21 cellular contexts compared by ENCODE assay signal in genomic region chr2:216149741-216150140, GRCh38. TPM values are rescaled to one million over a fixed set of nuclear protein-coding genes. Genes with fewer than 3 reads are reported as not detected.
DNase-seq lines count a peak whose midpoint lies in the region; ATAC-seq, FAIRE-seq and TF ChIP-seq lines count a peak whose summit lies in the region.
"Had no signal": no experiment of that assay in that cellular context is flagged by ENCODE, and none has a peak within 500 bp of the region (broad histone marks: within the 10 kb centered on the region; RNA-seq: fewer than 3 reads in every experiment).

No MANE protein-coding gene starts in this region.

- H3K36me3 ChIP-seq in SK-N-SH (replicated peaks in 1 of 2; ENCODE audit: control insufficient read depth in 1 of 2, insufficient read depth in 2 of 2, low read length in 1 of 2) = peaks cover 88 to 91% of the 10 kb centered on the region in 2 experiments
- H3K36me3 ChIP-seq in HUES48 (ENCODE audit: control insufficient read depth, insufficient read depth, low read length) = peaks cover 100% of the 10 kb centered on the region
- peaks cover 72% of the 10 kb centered on the region for H3K36me3 ChIP-seq in astrocyte (ENCODE audit: insufficient read depth, low read length)
- H3K36me3 ChIP-seq in mesendoderm (ENCODE audit: control insufficient read depth, insufficient read depth, low read length) = peaks cover 16% of the 10 kb centered on the region
- peaks cover 0 to 93% (median 7%) of the 10 kb centered on the region in 3 donors for H3K36me3 ChIP-seq in tibial nerve

- no peak overlapping the region for H2BK15ac ChIP-seq in mesendoderm (replicated peaks; ENCODE audit: low read depth)

- no peak overlapping the region for H3K4ac ChIP-seq in mesendoderm (ENCODE audit: low read depth, low read length)

- H3K4me3 Mint-ChIP-seq in astrocyte (ENCODE audit: unreplicated experiment) = no peak overlapping the region
- H3K4me3 Mint-ChIP-seq: CD14-positive monocyte, memory B cell had no signal

- no peak overlapping the region for H3K4me2 ChIP-seq in SK-N-SH
- peak overlapping the region; percentile 43 for H3K4me2 ChIP-seq in astrocyte (ENCODE audit: low read length)
- no peak overlapping the region for H3K4me2 ChIP-seq in mesendoderm (ENCODE audit: low read length)

- ATAC-seq in SK-N-SH treated with all-trans-retinoic acid at 6 μM for 48 hours (no peak), HG02623 (IDR thresholded peaks at IDR 0.05; ENCODE audit: unreplicated experiment) (no peak)
- ATAC-seq: heart left ventricle had no signal

- peaks cover 19% of the 10 kb centered on the region for H3F3A ChIP-seq in SK-N-SH (replicated peaks; ENCODE audit: insufficient read depth)

- 0 out of 2 replicates have a peak overlapping the region, but pooled peaks have one; percentile 0 for H3K9ac ChIP-seq in SK-N-SH
- no peak overlapping the region for H3K9ac ChIP-seq in HUES48 (ENCODE audit: low read depth, low read length)
- H3K9ac ChIP-seq in astrocyte (ENCODE audit: low read length) = peak overlapping the region; percentile 29
- no peak overlapping the region for H3K9ac ChIP-seq in mesendoderm (ENCODE audit: low read length)

- H3K4me1 ChIP-seq in SK-N-SH (ENCODE audit: control insufficient read depth in 1 of 2, insufficient read depth in 2 of 2, low read depth in 1 of 2, low read length in 1 of 2) (0 out of 4 replicates have a peak, but pooled peaks cover 0 to 9% of the 10 kb centered on the region in 2 experiments), HUES48 (ENCODE audit: control insufficient read depth, insufficient read depth, low read length) (peaks cover 10% of the 10 kb centered on the region; the same call in 1 of the 2 replicates), astrocyte (ENCODE audit: insufficient read depth, low read length) (peaks cover 7% of the 10 kb centered on the region), mesendoderm (ENCODE audit: control insufficient read depth, low read depth, low read length) (no peaks in the 10 kb centered on the region), tibial nerve (no peaks in the 10 kb centered on the region)
- H3K4me1 ChIP-seq: adrenal gland, heart left ventricle, right atrium auricular region had no signal

- no peak for TF ChIP-seq POLR2A in tibial nerve (IDR thresholded peaks at IDR 0.05)

- DNase-seq in SK-N-SH = no peak
- DNase-seq in astrocyte (ENCODE audit: low read depth) = peak; percentile 81
- no peak for DNase-seq in mesendoderm
- DNase-seq in tibial nerve (ENCODE audit: low spot score in 2 of 2) = no peak
- DNase-seq in DMS79 treated with DMSO at 0.1 percent for 48 hours (lab: John Stamatoyannopoulos, UW) = no peak
- DNase-seq: activated CD8-positive, alpha-beta memory T cell treated with anti-CD3 and anti-CD28 coated beads, Interleukin-2, amount 50 U/mL, for 48 hours; adrenal gland; erythroblast; heart left ventricle; islet precursor cell; NCI-H2029 treated with DMSO at 0.1 percent for 48 hours; NCI-H69; stimulated activated CD4-positive, alpha-beta T cell treated with anti-CD3 and anti-CD28 coated beads, Interleukin-1b, Interleukin-23, amount 100 ng/mL, for 48 hours had no signal

- H2AFZ ChIP-seq in SK-N-SH (ENCODE audit: low read depth) = no peak overlapping the region
- H2AFZ ChIP-seq in astrocyte (ENCODE audit: low read depth, low read length) = no peak overlapping the region

- TF ChIP-seq CTCF in SK-N-SH (IDR thresholded peaks at IDR 0.05) (no peak), astrocyte (IDR thresholded peaks at IDR 0.05; ENCODE audit: insufficient read depth, low read depth, low read length) (no peak), tibial nerve (IDR thresholded peaks at IDR 0.05) (no peak)

- H3K56ac ChIP-seq in mesendoderm (ENCODE audit: low read length) = no peak overlapping the region

- POLR2A ChIA-PET in SK-N-SH (lab: Yijun Ruan, JAX) = no interaction called here

- H3K9me2 ChIP-seq in SK-N-SH = no peaks in the 10 kb centered on the region

- peaks cover 15% of the 10 kb centered on the region for H3K79me1 ChIP-seq in mesendoderm (ENCODE audit: low read length)

- peak overlapping the region; percentile 34 for H3K27ac Mint-ChIP-seq in astrocyte (ENCODE audit: unreplicated experiment)
- H3K27ac Mint-ChIP-seq: CD14-positive monocyte, memory B cell had no signal

- no peak for TF ChIP-seq RAD21 in SK-N-SH (IDR thresholded peaks at IDR 0.05; ENCODE audit: low read length)

- TF ChIP-seq EP300 in SK-N-SH (IDR thresholded peaks at IDR 0.05; ENCODE audit: borderline replicate concordance in 1 of 2, low read depth in 1 of 2, low read length in 1 of 2) (no peak), tibial nerve (IDR thresholded peaks at IDR 0.05) (no peak)

- no peak overlapping the region for H2BK120ac ChIP-seq in mesendoderm (ENCODE audit: low read depth, low read length)

- 70% methylated on average over 5 of the region's 5 CpGs for WGBS in SK-N-SH (ENCODE audit: low lambda C conversion rate)
- WGBS in mesendoderm (ENCODE audit: extremely low coverage, insufficient coverage, low lambda C conversion rate) = no CpG with 5 or more reads among the region's 5 CpGs
- 82 to 84% methylated on average over 5 of the region's 5 CpGs for WGBS in tibial nerve, 2 donors

- H3K27me3 Mint-ChIP-seq in astrocyte (ENCODE audit: low read depth, unreplicated experiment) = no peaks in the 10 kb centered on the region
- H3K27me3 Mint-ChIP-seq: memory B cell had no signal

- peak overlapping the region in 1 of 2 experiments; percentile 16; a peak in 1 of 4 replicates for H3K27ac ChIP-seq in SK-N-SH (ENCODE audit: low read depth in 2 of 2, low read length in 1 of 2)
- H3K27ac ChIP-seq in HUES48 (ENCODE audit: low read depth, low read length) = peak overlapping the region; percentile 14
- peak overlapping the region; percentile 39 for H3K27ac ChIP-seq in astrocyte (ENCODE audit: low read depth, low read length)
- no peak overlapping the region for H3K27ac ChIP-seq in mesendoderm (ENCODE audit: low read depth, low read length)
- H3K27ac ChIP-seq in tibial nerve = no peak overlapping the region
- H3K27ac ChIP-seq: 22Rv1, adrenal gland, heart left ventricle, right atrium auricular region had no signal

- H4K20me1 ChIP-seq in SK-N-SH (ENCODE audit: insufficient read depth) (peaks cover 18% of the 10 kb centered on the region), astrocyte (ENCODE audit: insufficient read depth, low read length) (peaks cover 44% of the 10 kb centered on the region)

- CTCF ChIA-PET in SK-N-SH (lab: Yijun Ruan, JAX) = interaction anchor here (0.9 to 2.4 kb wide), 5 partner anchors 9 to 86 kb away, joined by 3 to 9 read pairs (median 4); no protein-coding TSS in a partner anchor

- FAIRE-seq in astrocyte (lab: Jason Lieb, UNC) = no peak
- FAIRE-seq: colon had no signal

- H3K23ac ChIP-seq in mesendoderm (ENCODE audit: low read length) = no peak overlapping the region

- H4K8ac ChIP-seq in mesendoderm (ENCODE audit: low read depth, low read length) = peak overlapping the region; percentile 39

- no peak overlapping the region for H2AK5ac ChIP-seq in mesendoderm (ENCODE audit: low read length)

- H3K79me2 ChIP-seq in SK-N-SH (ENCODE audit: insufficient read depth) (peaks cover 86% of the 10 kb centered on the region), astrocyte (ENCODE audit: insufficient read depth, low read length) (peaks cover 78% of the 10 kb centered on the region), mesendoderm (ENCODE audit: control insufficient read depth, insufficient read depth, low read length) (peaks cover 10% of the 10 kb centered on the region)

- no peak overlapping the region for H3K4me3 ChIP-seq in SK-N-SH (ENCODE audit: low read depth in 2 of 2, low read length in 1 of 2)
- H3K4me3 ChIP-seq in HUES48 (ENCODE audit: low read depth, low read length) = no peak overlapping the region
- H3K4me3 ChIP-seq in astrocyte (ENCODE audit: insufficient read depth, low read depth, low read length) = no peak overlapping the region
- H3K4me3 ChIP-seq in mesendoderm (ENCODE audit: low read length) = no peak overlapping the region
- H3K4me3 ChIP-seq in tibial nerve = no peak overlapping the region
- H3K4me3 ChIP-seq: adrenal gland, heart left ventricle, right atrium auricular region had no signal

- H4K5ac ChIP-seq in mesendoderm (ENCODE audit: low read length) = no peak overlapping the region

- H2BK5ac ChIP-seq in mesendoderm (ENCODE audit: low read length) = no peak overlapping the region

- no peaks in the 10 kb centered on the region for H3K27me3 ChIP-seq in SK-N-SH (ENCODE audit: insufficient read depth)
- no peaks in the 10 kb centered on the region for H3K27me3 ChIP-seq in HUES48 (ENCODE audit: control insufficient read depth, insufficient read depth, low read length)
- H3K27me3 ChIP-seq in astrocyte (ENCODE audit: insufficient read depth, low read length) = no peaks in the 10 kb centered on the region
- no peaks in the 10 kb centered on the region for H3K27me3 ChIP-seq in mesendoderm (ENCODE audit: insufficient read depth, low read length, poor library complexity)
- H3K27me3 ChIP-seq in tibial nerve = no peaks in the 10 kb centered on the region
- H3K27me3 ChIP-seq: adrenal gland, heart left ventricle, right atrium auricular region had no signal

- peaks cover 1% of the 10 kb centered on the region for H3K36me3 Mint-ChIP-seq in astrocyte (ENCODE audit: low read depth, unreplicated experiment)

- H3K4me1 Mint-ChIP-seq in astrocyte (ENCODE audit: low read depth, unreplicated experiment) = peaks cover 31% of the 10 kb centered on the region
- H3K4me1 Mint-ChIP-seq: CD14-positive monocyte had no signal

- no peak overlapping the region for H3K18ac ChIP-seq in mesendoderm (ENCODE audit: low read length)

- H3K9me3 ChIP-seq in SK-N-SH (no peaks in the 10 kb centered on the region), HUES48 (ENCODE audit: control insufficient read depth, insufficient read depth, low read length) (no peaks in the 10 kb centered on the region), astrocyte (ENCODE audit: insufficient read depth, low read depth, low read length) (no peaks in the 10 kb centered on the region), tibial nerve (no peaks in the 10 kb centered on the region)
- H3K9me3 ChIP-seq: adrenal gland, heart left ventricle, right atrium auricular region had no signal

- no peaks in the 10 kb centered on the region for H3K9me3 Mint-ChIP-seq in astrocyte (ENCODE audit: unreplicated experiment)
- H3K9me3 Mint-ChIP-seq: memory B cell had no signal

TF ChIP-seq in SK-N-SH, 30 proteins besides CTCF, POLR2A, EP300 and RAD21 (continues in another document):
- no peak for TF ChIP-seq GATA2 (CRISPR knock-in tag; IDR thresholded peaks at IDR 0.05)

TF ChIP-seq in SK-N-SH treated with all-trans-retinoic acid at 6 μM for 48 hours, 23 proteins besides CTCF, POLR2A, EP300 and RAD21 (continues in another document):
- TF ChIP-seq RARB (CRISPR knock-in tag; IDR thresholded peaks at IDR 0.05) (no peak), OSR1 (CRISPR knock-in tag; IDR thresholded peaks at IDR 0.05) (no peak), ZNF565 (CRISPR knock-in tag; conservative IDR thresholded peaks at IDR 0.05; ENCODE audit: low read depth) (no peak), ISL1 (CRISPR knock-in tag; IDR thresholded peaks at IDR 0.05) (no peak)

RNA-seq across cellular contexts. Expression of gene XRCC5, which starts 40.6 kb away (rescaled TPM):
- polyA plus RNA-seq in SK-N-SH (2012; rRNA removed) = 125 and 167 TPM in 2 replicates
- 160 and 162 TPM in 2 replicates for polyA plus RNA-seq in SK-N-SH (2012; cell fraction: cytosol; rRNA removed)
- 124 and 210 TPM in 2 replicates for polyA plus RNA-seq in SK-N-SH (2012; cell fraction: nucleus; rRNA removed)
- total RNA-seq in astrocyte (237 and 249 TPM in 2 replicates), tibial nerve (100 to 1,000 TPM; 134 to 164 (median 147) TPM)
- 402 TPM for polyA plus RNA-seq in mesendoderm (2013, experiment 1 of 2)
- 401 TPM for polyA plus RNA-seq in mesendoderm (2013, experiment 2 of 2)

Comparison
In these comparisons a context has a peak if more than half of its experiments do, and no peak if none do; other contexts are left out.
1. H3K27ac ChIP-seq: peak in HUES48 (single experiment) and astrocyte (single experiment); none in mesendoderm (single experiment) and tibial nerve (0 of 4).
2. H3K9ac ChIP-seq: peak in SK-N-SH (single experiment) and astrocyte (single experiment); none in HUES48 (single experiment) and mesendoderm (single experiment).